In the genomic region with DNA sequence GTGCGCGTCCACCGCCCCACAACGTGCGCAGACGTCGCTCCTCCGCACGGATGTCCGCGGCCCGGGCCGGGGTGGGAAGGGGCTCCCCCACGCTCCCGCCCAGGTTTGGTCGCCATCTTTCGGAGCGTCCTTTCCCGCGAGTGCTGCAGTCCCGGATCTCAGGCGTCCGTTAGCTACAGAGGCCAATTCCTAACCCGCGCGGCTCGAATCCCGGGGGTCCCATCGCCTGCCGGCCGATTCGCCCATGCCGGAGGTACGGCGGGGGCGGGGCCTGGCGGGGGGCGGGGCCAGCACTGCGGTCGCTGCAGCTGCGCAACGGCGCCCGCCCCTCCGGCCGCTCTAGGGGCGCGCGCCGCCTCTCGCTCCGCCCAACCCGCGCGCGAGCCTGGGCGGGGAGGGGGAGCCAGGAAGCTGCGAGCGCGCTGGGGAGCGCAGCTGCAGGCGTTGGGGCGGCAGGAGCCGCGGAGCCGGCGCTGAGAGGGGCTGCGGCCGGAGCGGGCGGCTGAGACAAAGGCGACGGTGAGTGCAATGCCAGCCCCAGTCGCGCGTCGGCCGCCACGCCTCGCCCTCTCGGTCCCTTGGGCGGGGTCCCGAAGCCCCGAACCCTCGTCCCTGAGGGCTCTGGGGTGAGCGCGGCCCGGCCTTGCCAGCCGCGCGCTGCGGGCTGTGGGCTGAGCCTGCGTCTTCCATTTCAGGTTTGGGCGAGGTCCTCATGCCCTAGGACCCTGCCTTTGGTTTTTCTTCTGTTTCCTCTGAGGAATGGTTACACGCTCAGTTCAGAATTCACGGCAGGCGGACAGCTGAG, we compare ENCODE assay signal across 8 cellular contexts. TPM values are rescaled to one million over a fixed set of nuclear protein-coding genes. Genes with fewer than 3 reads are reported as not detected.
DNase-seq lines count a peak whose midpoint lies in the region; ATAC-seq and TF ChIP-seq lines count a peak whose summit lies in the region.

A gene with protein sequence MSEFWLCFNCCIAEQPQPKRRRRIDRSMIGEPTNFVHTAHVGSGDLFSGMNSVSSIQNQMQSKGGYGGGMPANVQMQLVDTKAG (plus strand): TSS at position 406 of the 805 bp plus-strand sequence. CDS start 95,441 bp downstream, outside the sequence.

- 0% methylated on average over 97 of the region's 97 CpGs for WGBS in ectodermal cell, 2 experiments
- 0 to 1% methylated on average over 57 to 97 of the region's 97 CpGs for WGBS in lung, 2 donors

- POLR2A ChIA-PET in activated CD8-positive, alpha-beta T cell treated with anti-CD3 and anti-CD28 coated beads for 36 hours (lab: Charles Lee), result interaction anchor here (0.6 to 15.5 kb wide), 32 partner anchors 10 to 161 kb away, joined by 3 to 170 read pairs (median 4); a partner anchor contains a TSS

- TF ChIP-seq POLR2A in GM19193 (IDR thresholded peaks at IDR 0.05; ENCODE audit: extremely low read depth, insufficient read depth, insufficient read length), result peak; percentile 93

- H3K4me3 ChIP-seq in BLaER1 treated with 17β-estradiol and CSF1 and Interleukin-3, amounts not matched to agents 10 nM and 100 nM, result peak within 1 kb of the TSS; percentile 76 to 99 (median 96)
- peak within 1 kb of the TSS; percentile 94 for H3K4me3 ChIP-seq in ectodermal cell (ENCODE audit: insufficient read depth, low read depth, low read length)
- peak within 1 kb of the TSS; percentile 99 for H3K4me3 ChIP-seq in lung

- no peak for TF ChIP-seq CTCF in activated CD8-positive, alpha-beta T cell treated with anti-CD3 and anti-CD28 coated beads for 36 hours (IDR thresholded peaks at IDR 0.05)
- TF ChIP-seq CTCF in lung (IDR thresholded peaks at IDR 0.05; ENCODE audit: control extremely low read depth, extremely low read depth), result no peak

- peak within 1 kb of the TSS; percentile 97 to 100 (median 99) for H3K9ac ChIP-seq in BLaER1 treated with 17β-estradiol and CSF1 and Interleukin-3, amounts not matched to agents 10 nM and 100 nM

- H3K9me3 ChIP-seq in BLaER1 treated with 17β-estradiol and CSF1 and Interleukin-3, amounts not matched to agents 10 nM and 100 nM (replicated peaks in 1 of 11), result no peaks in the 10 kb centered on the region
- no peaks in the 10 kb centered on the region for H3K9me3 ChIP-seq in ectodermal cell (ENCODE audit: control insufficient read depth, low read length)
- no peaks in the 10 kb centered on the region for H3K9me3 ChIP-seq in lung (ENCODE audit: control insufficient read depth in 2 of 2, insufficient read depth in 1 of 2, low read length in 1 of 2)

- no peaks in the 10 kb centered on the region for H3K27me3 Mint-ChIP-seq in activated CD8-positive, alpha-beta T cell treated with anti-CD3 and anti-CD28 coated beads for 36 hours

- peak; percentile 89 for DNase-seq in NCI-H82 (lab: John Stamatoyannopoulos, UW)
- DNase-seq in activated CD8-positive, alpha-beta T cell treated with anti-CD3 and anti-CD28 coated beads for 36 hours, result peak; percentile 83
- peak; percentile 81 for DNase-seq in lung (ENCODE audit: low spot score)
- peak; percentile 72 to 80 (median 77) for DNase-seq in stimulated activated CD4-positive, alpha-beta T cell treated with anti-CD3 and anti-CD28 coated beads, TNF-alpha, amount 100 ng/mL, for 4 hours (ENCODE audit: low read depth in 3 of 3)

- peak within 1 kb of the TSS; percentile 86 for H3K4me3 Mint-ChIP-seq in activated CD8-positive, alpha-beta T cell treated with anti-CD3 and anti-CD28 coated beads for 36 hours

- peaks cover 24 to 51% (median 41%) of the 10 kb centered on the region in 10 experiments for H3K4me1 ChIP-seq in BLaER1 treated with 17β-estradiol and CSF1 and Interleukin-3, amounts not matched to agents 10 nM and 100 nM
- H3K4me1 ChIP-seq in ectodermal cell (ENCODE audit: control insufficient read depth, insufficient read depth, low read length) (no peaks in the 10 kb centered on the region), lung (ENCODE audit: control insufficient read depth in 2 of 2, insufficient read depth in 2 of 2, low read length in 2 of 2) (peaks cover 2 to 4% of the 10 kb centered on the region in 2 donors)

- intact Hi-C loops in activated CD8-positive, alpha-beta T cell treated with anti-CD3 and anti-CD28 coated beads for 36 hours (cut with micrococcal nuclease), result no loop called here

- ATAC-seq in HG03439 (IDR thresholded peaks at IDR 0.05; ENCODE audit: unreplicated experiment) (peak; percentile 82), lung (ENCODE audit: insufficient read depth, low FRiP score) (peak; percentile 100)
- ATAC-seq in activated CD8-positive, alpha-beta T cell treated with anti-CD3 and anti-CD28 coated beads for 36 hours, result peak; percentile 87

- peak within 1 kb of the TSS; percentile 76 to 93 (median 88) for H3K4me2 ChIP-seq in BLaER1 treated with 17β-estradiol and CSF1 and Interleukin-3, amounts not matched to agents 10 nM and 100 nM

- H3K36me3 Mint-ChIP-seq in activated CD8-positive, alpha-beta T cell treated with anti-CD3 and anti-CD28 coated beads for 36 hours (ENCODE audit: low read depth), result peaks cover 53% of the 10 kb centered on the region

- peaks cover 35% of the 10 kb centered on the region for H3K4me1 Mint-ChIP-seq in activated CD8-positive, alpha-beta T cell treated with anti-CD3 and anti-CD28 coated beads for 36 hours (ENCODE audit: low read depth)

- H3K9me3 Mint-ChIP-seq in activated CD8-positive, alpha-beta T cell treated with anti-CD3 and anti-CD28 coated beads for 36 hours, result peaks cover 2% of the 10 kb centered on the region

- CTCF ChIA-PET in activated CD8-positive, alpha-beta T cell treated with anti-CD3 and anti-CD28 coated beads for 36 hours (lab: Charles Lee), result interaction anchor here (0.9 to 5.3 kb wide), 20 partner anchors 8 to 152 kb away, joined by 3 to 28 read pairs (median 4); a partner anchor contains a TSS

- H3K36me3 ChIP-seq in BLaER1 treated with 17β-estradiol and CSF1 and Interleukin-3, amounts not matched to agents 10 nM and 100 nM, result peaks cover 0 to 12% (median 9%) of the 10 kb centered on the region in 11 experiments; a peak in 14 of 22 replicates
- H3K36me3 ChIP-seq in ectodermal cell (ENCODE audit: control insufficient read depth, insufficient read depth, low read length) (no peaks in the 10 kb centered on the region), lung (ENCODE audit: control insufficient read depth in 2 of 2, insufficient read depth in 2 of 2, low read length in 2 of 2) (no peaks in the 10 kb centered on the region)

- H3K27me3 ChIP-seq in BLaER1 treated with 17β-estradiol and CSF1 and Interleukin-3, amounts not matched to agents 10 nM and 100 nM, result no peaks in the 10 kb centered on the region
- H3K27me3 ChIP-seq in ectodermal cell (ENCODE audit: control insufficient read depth, insufficient read depth, low read length, poor library complexity, severe bottlenecking), result no peaks in the 10 kb centered on the region
- no peaks in the 10 kb centered on the region for H3K27me3 ChIP-seq in lung (ENCODE audit: control insufficient read depth, insufficient read depth)

- peak within 1 kb of the TSS; percentile 96 to 100 (median 99) for H3K27ac ChIP-seq in BLaER1 treated with 17β-estradiol and CSF1 and Interleukin-3, amounts not matched to agents 10 nM and 100 nM
- H3K27ac ChIP-seq in ectodermal cell (ENCODE audit: insufficient read depth, low read depth, low read length, poor library complexity, severe bottlenecking) (peak within 1 kb of the TSS; percentile 95), lung (ENCODE audit: low read depth in 1 of 2, low read length in 1 of 2) (peak within 1 kb of the TSS; percentile 81 to 99)

- peaks cover 7 to 38% (median 33%) of the 10 kb centered on the region in 11 experiments; a peak in 19 of 22 replicates for H4K20me1 ChIP-seq in BLaER1 treated with 17β-estradiol and CSF1 and Interleukin-3, amounts not matched to agents 10 nM and 100 nM

- H3K27ac Mint-ChIP-seq in activated CD8-positive, alpha-beta T cell treated with anti-CD3 and anti-CD28 coated beads for 36 hours, result peak within 1 kb of the TSS; percentile 95

RNA-seq across cellular contexts. Expression of the gene that starts here (rescaled TPM):
- 100 to 1,000 TPM; 100 to 102 TPM for total RNA-seq in activated CD8-positive, alpha-beta T cell treated with anti-CD3 and anti-CD28 coated beads for 36 hours
- 42.0 TPM for polyA plus RNA-seq in ectodermal cell (2013, experiment 1 of 4)
- polyA plus RNA-seq in ectodermal cell (2013, experiment 2 of 4), result 39.5 TPM
- polyA plus RNA-seq in ectodermal cell (2013, experiment 3 of 4), result 32.9 TPM
- polyA plus RNA-seq in ectodermal cell (2013, experiment 4 of 4), result 33.6 TPM
- total RNA-seq in lung, result 10 to 100 TPM; 30.8 to 58.9 TPM
- polyA plus RNA-seq in lung, result 10 to 100 TPM; 18.1 to 25.9 TPM

Comparison
In these comparisons a context has a peak if more than half of its experiments do, and no peak if none do; other contexts are left out.
1. Peak in every context shown above with its lines: DNase-seq, ATAC-seq, H3K4me3 ChIP-seq and H3K27ac ChIP-seq.